ENCODE assay signal across 9 cellular contexts in the genomic region with DNA sequence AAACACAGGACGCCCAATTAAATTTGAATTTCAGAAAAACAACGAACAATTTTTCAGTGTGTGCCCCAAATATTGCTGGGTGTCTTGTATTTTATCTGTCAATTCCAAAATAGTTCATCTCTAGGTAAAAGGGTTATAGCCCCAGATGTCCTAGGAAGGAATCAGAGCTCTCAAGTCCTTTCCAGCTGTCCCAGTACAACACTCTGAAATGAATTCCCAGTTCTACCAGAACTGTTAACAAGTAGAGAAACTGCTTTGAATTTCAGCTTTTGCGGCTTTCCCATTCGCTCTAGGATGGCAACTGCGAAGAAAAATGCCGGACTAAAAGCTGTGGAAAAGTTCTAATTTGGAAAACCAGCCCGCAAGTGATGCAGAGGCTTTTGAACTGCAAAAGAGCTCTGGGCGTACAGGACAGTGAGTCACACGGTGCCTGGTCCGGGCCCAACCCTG. TPM values are rescaled to one million over a fixed set of nuclear protein-coding genes. Genes with fewer than 3 reads are reported as not detected.
DNase-seq lines count a peak whose midpoint lies in the region; ATAC-seq, FAIRE-seq and TF ChIP-seq lines count a peak whose summit lies in the region.
"Had no signal": no experiment of that assay in that cellular context is flagged by ENCODE, and none has a peak within 500 bp of the region (broad histone marks: within the 10 kb centered on the region; RNA-seq: fewer than 3 reads in every experiment).

No MANE protein-coding gene starts in this region.

- H3K9ac ChIP-seq in mucosa of rectum (ENCODE audit: low read depth in 1 of 2, low read length in 2 of 2), result peak overlapping the region; percentile 5 to 98

- WGBS in heart left ventricle, 4 donors, result 40 to 54% (median 46%) methylated on average over 9 to 10 of the region's 10 CpGs

- H3K27ac ChIP-seq in heart left ventricle (peak overlapping the region; percentile 22 to 98 (median 92)), mucosa of rectum (ENCODE audit: low read depth in 2 of 2, low read length in 2 of 2) (peak overlapping the region; percentile 94 to 96)

- TF ChIP-seq CTCF in heart left ventricle (IDR thresholded peaks at IDR 0.05) (no peak), bronchial epithelial cell (IDR thresholded peaks at IDR 0.05; ENCODE audit: insufficient read depth, low read length, severe bottlenecking) (no peak)

- peak overlapping the region; percentile 22 to 99 (median 94) for H3K4me3 ChIP-seq in heart left ventricle
- peak overlapping the region; percentile 96 for H3K4me3 ChIP-seq in bronchial epithelial cell (ENCODE audit: low read depth, low read length)
- peak overlapping the region; percentile 78 to 97 for H3K4me3 ChIP-seq in mucosa of rectum (ENCODE audit: low read length in 2 of 2)

- H3K9me3 ChIP-seq in heart left ventricle (no peaks in the 10 kb centered on the region), mucosa of rectum (ENCODE audit: control insufficient read depth in 2 of 2, low read length in 2 of 2) (no peaks in the 10 kb centered on the region)

- no peak for TF ChIP-seq POLR2A in heart left ventricle (IDR thresholded peaks at IDR 0.05)

- no peak for ATAC-seq in heart left ventricle
- no peak for ATAC-seq in left cardiac atrium
- no peak for ATAC-seq in HG02759 (IDR thresholded peaks at IDR 0.05; ENCODE audit: unreplicated experiment)

- no peaks in the 10 kb centered on the region for H3K36me3 ChIP-seq in heart left ventricle
- no peaks in the 10 kb centered on the region for H3K36me3 ChIP-seq in bronchial epithelial cell (ENCODE audit: control insufficient read depth, insufficient read depth, low read length)
- no peaks in the 10 kb centered on the region for H3K36me3 ChIP-seq in mucosa of rectum (ENCODE audit: control insufficient read depth in 2 of 2, insufficient read depth in 2 of 2, low read length in 2 of 2)

- H3K4me1 ChIP-seq in heart left ventricle (peaks cover 2 to 44% (median 33%) of the 10 kb centered on the region in 12 donors), mucosa of rectum (ENCODE audit: control insufficient read depth in 2 of 2, insufficient read depth in 2 of 2, low read length in 2 of 2) (peaks cover 15 to 16% of the 10 kb centered on the region in 2 donors)

- H3K27me3 ChIP-seq in heart left ventricle, result no peaks in the 10 kb centered on the region
- no peaks in the 10 kb centered on the region for H3K27me3 ChIP-seq in bronchial epithelial cell (ENCODE audit: control insufficient read depth, insufficient read depth, low read length)
- no peaks in the 10 kb centered on the region for H3K27me3 ChIP-seq in mucosa of rectum (ENCODE audit: control insufficient read depth in 2 of 2, insufficient read depth in 2 of 2, low read length in 2 of 2)

- no peak for FAIRE-seq in bronchial epithelial cell (lab: Jason Lieb, UNC)
- FAIRE-seq: colon had no signal

- DNase-seq in heart left ventricle (peak in 1 of 5 donors; percentile 4), left cardiac atrium (no peak), bronchial epithelial cell (ENCODE audit: low read depth) (no peak), OCI-M2 (lab: John Stamatoyannopoulos, UW; ENCODE audit: unreplicated experiment) (no peak), H4 (ENCODE audit: low spot score) (no peak), amygdala (lab: John Stamatoyannopoulos, UW) (no peak)

- intact Hi-C loops in heart left ventricle (cut with DNase I), result loop anchor here in 1 of 10 donors (5.0 kb wide), 1 partner anchor 556 kb away; the partner anchor contains the start of gene ATG16L1
- intact Hi-C loops in left cardiac atrium (cut with DNase I), result no loop called here

RNA-seq across cellular contexts. Expression of gene GIGYF2, which starts 0.5 kb away (rescaled TPM):
- total RNA-seq in heart left ventricle, result 10 to 100 TPM; 48.0 to 78.1 (median 61.3) TPM
- 10 to 100 TPM; 25.3 to 29.8 TPM for polyA plus RNA-seq in heart left ventricle
- 10 to 100 TPM; 53.5 to 57.4 TPM for total RNA-seq in left cardiac atrium
- 44.0 and 57.0 TPM in 2 replicates for total RNA-seq in bronchial epithelial cell
- 37.0 and 43.7 TPM in 2 replicates for total RNA-seq in H4 (2014; rRNA removed; shearing (Covaris generic))
